ENCODE assay signal across 16 cellular contexts in genomic region chr18:39184176-39184575, GRCh38.
"Had no signal": no experiment of that assay in that cellular context is flagged by ENCODE, and none has a peak within 500 bp of the region (broad histone marks: within the 10 kb centered on the region; RNA-seq: fewer than 3 reads in every experiment).

No MANE protein-coding gene starts in this region.

- DNase-seq: dermis blood vessel endothelial cell; esophagus squamous epithelium; foreskin fibroblast; glutamatergic neuron; left ventricle myocardium inferior; mesenchymal stem cell; midbrain; naive B cell; occipital lobe; right lobe of liver; stimulated activated CD4-positive, alpha-beta T cell treated with anti-CD3 and anti-CD28 coated beads, Interleukin-4, amount 100 ng/mL, for 1 hour; stimulated activated CD8-positive, alpha-beta memory T cell treated with anti-CD3 and anti-CD28 coated beads, Interleukin-4, amount 100 ng/mL, for 48 hours; testis; upper lobe of right lung had no signal

- ATAC-seq: gastroesophageal sphincter; right lobe of liver; stimulated activated memory B cell treated with anti-CD40 and anti-IgM and Interleukin-4, amounts not matched to agents 10 μg/mL and 1 μg/mL and 100 μg/mL, for 72 hours; upper lobe of right lung had no signal
